18 cellular contexts compared by ENCODE assay signal in the genomic region with DNA sequence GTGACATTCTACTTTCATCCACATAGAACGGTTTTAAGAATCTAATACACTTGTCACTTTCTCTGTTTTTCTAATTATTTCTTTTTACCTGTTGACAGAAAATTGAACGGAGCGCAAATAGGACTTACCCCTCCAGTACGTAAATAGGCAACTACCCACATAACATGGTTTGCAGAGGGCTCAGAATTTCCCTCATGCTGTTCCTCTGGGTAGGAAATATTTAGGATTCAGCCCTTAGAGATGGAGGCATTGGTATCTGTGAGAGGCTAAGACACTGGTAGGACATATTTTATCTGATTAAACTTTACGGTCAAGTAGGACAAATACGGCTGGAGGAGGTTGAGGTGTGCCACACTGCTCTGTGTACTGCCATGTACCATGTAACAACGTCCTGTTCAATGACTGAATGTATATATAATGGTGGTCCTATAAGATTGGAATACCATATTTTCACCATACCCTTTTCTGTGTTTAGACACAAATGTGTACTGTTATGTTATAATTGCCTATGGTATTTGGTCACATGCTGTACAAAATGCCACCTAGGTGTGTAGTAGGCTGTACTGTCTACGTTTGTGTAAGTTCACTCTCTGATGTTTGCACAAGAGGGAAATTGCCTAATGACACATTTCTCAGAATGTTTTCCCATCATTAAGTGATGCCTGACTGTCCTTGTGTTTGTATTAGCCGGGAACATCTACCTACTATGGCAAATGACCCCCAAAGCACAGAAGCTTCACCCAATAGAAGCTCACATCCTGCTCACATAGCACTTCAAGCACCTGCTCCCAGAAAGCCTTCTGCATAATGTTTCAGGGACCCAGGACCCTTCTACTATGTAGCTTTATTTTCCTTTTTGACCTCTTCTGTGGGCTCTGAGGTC.
DNase-seq lines count a peak whose midpoint lies in the region; FAIRE-seq and TF ChIP-seq lines count a peak whose summit lies in the region.
"Had no signal": no experiment of that assay in that cellular context is flagged by ENCODE, and none has a peak within 500 bp of the region (broad histone marks: within the 10 kb centered on the region; RNA-seq: fewer than 3 reads in every experiment).

No MANE protein-coding gene starts in this region.

- no peak overlapping the region for H3K9ac ChIP-seq in SK-N-MC (ENCODE audit: insufficient read length)
- H3K9ac ChIP-seq: BLaER1, GM23248 had no signal

- DNase-seq in NCI-H1417 (lab: John Stamatoyannopoulos, UW) (peak in 2 of 3 experiments; percentile 10 to 46), NCI-H1417 treated with DMSO at 0.1 percent for 48 hours (lab: John Stamatoyannopoulos, UW) (no peak), NCI-H748 (lab: John Stamatoyannopoulos, UW; ENCODE audit: unreplicated experiment) (peak; percentile 81), SK-N-MC (ENCODE audit: low read depth, low spot score) (no peak), NCI-H524 treated with DMSO at 0.1 percent for 48 hours (lab: John Stamatoyannopoulos, UW) (no peak), stomach (no peak), WERI-Rb-1 (no peak)
- DNase-seq: 8988T; Calu3; CD4-positive, alpha-beta memory T cell; GM23248; IMR-90 had no signal

- H3K4me1 ChIP-seq in stomach, result no peaks in the 10 kb centered on the region
- H3K4me1 ChIP-seq: BLaER1, HAP-1 had no signal

- peak; percentile 69 for FAIRE-seq in islet of Langerhans (lab: Jason Lieb, UNC)
- FAIRE-seq: G401.6, GM12891 had no signal

- no peaks in the 10 kb centered on the region for H3K36me3 ChIP-seq in SK-N-MC (ENCODE audit: insufficient read depth, low read length)
- H3K36me3 ChIP-seq in stomach, result no peaks in the 10 kb centered on the region
- no peaks in the 10 kb centered on the region for H3K36me3 ChIP-seq in WERI-Rb-1
- H3K36me3 ChIP-seq: BLaER1, HAP-1 had no signal

- H3K27me3 ChIP-seq in stomach (no peaks in the 10 kb centered on the region), WERI-Rb-1 (ENCODE audit: insufficient read depth, low read depth, severe bottlenecking) (no peaks in the 10 kb centered on the region)
- H3K27me3 ChIP-seq: BLaER1 had no signal

- WGBS in stomach, 5 donors, result 86 to 89% (median 88%) methylated on average over 9 of the region's 9 CpGs

- no peak for TF ChIP-seq CTCF in stomach (IDR thresholded peaks at IDR 0.05)
- no peak for TF ChIP-seq CTCF in WERI-Rb-1 (IDR thresholded peaks at IDR 0.05; ENCODE audit: low read depth, low read length)

- no peaks in the 10 kb centered on the region for H3K9me3 ChIP-seq in SK-N-MC (ENCODE audit: low read depth, low read length)
- H3K9me3 ChIP-seq in stomach, result no peaks in the 10 kb centered on the region
- H3K9me3 ChIP-seq in WERI-Rb-1 (ENCODE audit: severe bottlenecking), result no peaks in the 10 kb centered on the region
- H3K9me3 ChIP-seq: BLaER1, HAP-1 had no signal

- H3K27ac ChIP-seq in SK-N-MC (no peak overlapping the region), stomach (no peak overlapping the region), WERI-Rb-1 (no peak overlapping the region)
- H3K27ac ChIP-seq: BLaER1, GM23248, HL-60 had no signal

- no peak for TF ChIP-seq POLR2A in stomach (IDR thresholded peaks at IDR 0.05)

- intact Hi-C loops in stomach (cut with DNase I; ENCODE audit: low total_unique reads), result no loop called here

- TF ChIP-seq EP300 in stomach (IDR thresholded peaks at IDR 0.05), result no peak

- H3K4me3 ChIP-seq in SK-N-MC, result peak overlapping the region; percentile 33
- H3K4me3 ChIP-seq in stomach, result no peak overlapping the region
- H3K4me3 ChIP-seq in WERI-Rb-1 (ENCODE audit: low read depth, low read length), result no peak overlapping the region
- H3K4me3 ChIP-seq: BLaER1, GM23248, HAP-1 had no signal

Comparison
In these comparisons a context has a peak if more than half of its experiments do, and no peak if none do; other contexts are left out.
1. DNase-seq: peak in NCI-H1417 (2 of 3) and NCI-H748 (single experiment); none in NCI-H1417 treated with DMSO at 0.1 percent for 48 hours (single experiment), SK-N-MC (single experiment), NCI-H524 treated with DMSO at 0.1 percent for 48 hours (single experiment), stomach (single experiment) and WERI-Rb-1 (single experiment).